ENCODE assay signal across 9 cellular contexts in the genomic region with DNA sequence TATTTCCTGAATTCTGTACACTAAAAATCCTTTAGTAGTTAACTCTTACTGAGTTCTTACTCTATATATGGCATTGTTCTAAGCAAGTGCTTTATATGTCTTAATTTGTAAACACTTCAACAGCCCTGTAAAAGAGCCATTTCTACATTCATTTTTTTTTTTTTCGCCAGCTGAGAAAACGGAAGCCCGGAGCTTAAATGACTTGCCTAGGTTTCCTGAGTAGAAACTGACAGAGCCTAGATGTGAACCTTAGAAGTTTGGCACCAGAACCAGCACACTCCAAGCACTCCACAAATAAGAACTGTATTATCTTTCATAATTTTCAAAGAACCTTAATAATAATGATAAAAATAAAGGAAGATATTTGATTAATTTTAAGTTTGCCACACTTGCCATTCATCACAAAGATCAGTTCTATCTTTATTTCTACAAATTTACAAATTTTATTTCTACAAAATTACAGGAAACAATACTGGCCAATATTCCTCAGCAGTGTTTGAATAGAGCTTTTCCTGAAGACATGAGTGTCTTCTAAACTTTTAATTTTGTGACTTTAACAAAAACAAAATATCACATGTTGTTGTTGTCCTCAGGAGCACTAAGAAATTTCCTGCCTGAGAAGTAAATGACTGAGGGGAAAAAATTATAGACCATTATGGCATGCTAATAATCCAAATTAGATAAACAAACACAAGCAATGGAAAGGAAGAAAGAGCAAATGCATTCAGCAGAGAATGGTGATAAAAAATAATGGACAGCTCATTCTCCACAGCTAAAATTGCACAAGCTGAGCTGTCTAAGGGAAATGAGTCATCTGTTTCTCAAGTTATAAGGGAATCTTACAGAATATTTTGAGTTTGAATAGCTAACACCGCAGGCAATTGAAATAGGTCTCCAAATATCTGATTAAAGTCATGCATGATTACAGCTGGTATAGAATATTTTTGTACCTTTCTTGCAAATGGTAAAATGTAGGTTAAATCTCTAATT.
DNase-seq lines count a peak whose midpoint lies in the region; ATAC-seq and TF ChIP-seq lines count a peak whose summit lies in the region.
"Had no signal": no experiment of that assay in that cellular context is flagged by ENCODE, and none has a peak within 500 bp of the region (broad histone marks: within the 10 kb centered on the region; RNA-seq: fewer than 3 reads in every experiment).

No MANE protein-coding gene starts in this region.

- H3K36me3 ChIP-seq in right atrium auricular region (no peaks in the 10 kb centered on the region), lung (ENCODE audit: control insufficient read depth in 2 of 2, insufficient read depth in 2 of 2, low read length in 2 of 2) (peaks cover 0 to 7% of the 10 kb centered on the region in 2 donors), esophagus squamous epithelium (peaks cover 0 to 16% (median 0%) of the 10 kb centered on the region in 3 donors)
- H3K36me3 ChIP-seq: cardiac muscle cell had no signal

- H3K4me1 ChIP-seq in right atrium auricular region, result peaks cover 4 to 17% of the 10 kb centered on the region in 2 donors
- H3K4me1 ChIP-seq in lung (ENCODE audit: control insufficient read depth in 2 of 2, insufficient read depth in 2 of 2, low read length in 2 of 2), result no peaks in the 10 kb centered on the region
- peaks cover 0 to 15% (median 4%) of the 10 kb centered on the region in 3 donors for H3K4me1 ChIP-seq in esophagus squamous epithelium

- DNase-seq in Right ventricle myocardium superior (no peak), right atrium auricular region (ENCODE audit: low spot score) (no peak), KBM-7 (peak; percentile 23), activated B cell treated with CpG ODN at 0.5 μM for 24 hours (no peak), lung (ENCODE audit: low spot score) (no peak), esophagus squamous epithelium (lab: John Stamatoyannopoulos, UW) (no peak), NCI-H524 (lab: John Stamatoyannopoulos, UW) (no peak)
- DNase-seq in stimulated activated naive CD4-positive, alpha-beta T cell treated with Interleukin-2 at 50 U/mL for 16 hours (lab: John Stamatoyannopoulos, UW), result no peak

- in situ Hi-C loops in KBM-7 (cut with MboI; ENCODE audit: low pct_unique_long_range_greater_than_20kb, low sequenced_read_pairs), result no loop called here

- H3K27ac ChIP-seq in right atrium auricular region (peak overlapping the region in 1 of 2 donors; percentile 36), lung (ENCODE audit: low read depth in 1 of 2, low read length in 1 of 2) (no peak overlapping the region), esophagus squamous epithelium (no peak overlapping the region)
- H3K27ac ChIP-seq: cardiac muscle cell had no signal

- no peaks in the 10 kb centered on the region for H3K9me3 Mint-ChIP-seq in activated B cell treated with CpG ODN at 0.5 μM for 24 hours

- no peaks in the 10 kb centered on the region for H3K36me3 Mint-ChIP-seq in activated B cell treated with CpG ODN at 0.5 μM for 24 hours (ENCODE audit: low read depth)

- no peak for TF ChIP-seq CTCF in right atrium auricular region (IDR thresholded peaks at IDR 0.05)
- TF ChIP-seq CTCF in activated B cell treated with CpG ODN at 0.5 μM for 24 hours (IDR thresholded peaks at IDR 0.05), result no peak
- no peak for TF ChIP-seq CTCF in lung (IDR thresholded peaks at IDR 0.05; ENCODE audit: control extremely low read depth, extremely low read depth)
- no peak for TF ChIP-seq CTCF in esophagus squamous epithelium (IDR thresholded peaks at IDR 0.05)

- no peaks in the 10 kb centered on the region for H3K9me3 ChIP-seq in right atrium auricular region
- H3K9me3 ChIP-seq in lung (ENCODE audit: control insufficient read depth in 2 of 2, insufficient read depth in 1 of 2, low read length in 1 of 2), result peaks cover 0 to 5% of the 10 kb centered on the region in 2 donors
- peaks cover 0 to 3% (median 0%) of the 10 kb centered on the region in 3 donors for H3K9me3 ChIP-seq in esophagus squamous epithelium

- peak overlapping the region; percentile 26 for H3K4me3 Mint-ChIP-seq in activated B cell treated with CpG ODN at 0.5 μM for 24 hours

- ATAC-seq in Right ventricle myocardium superior (ENCODE audit: poor library complexity) (peak; percentile 66), activated B cell treated with CpG ODN at 0.5 μM for 24 hours (ENCODE audit: low read depth) (peak; percentile 26), lung (ENCODE audit: insufficient read depth, low FRiP score) (peak; percentile 78)

- H3K4me1 Mint-ChIP-seq in activated B cell treated with CpG ODN at 0.5 μM for 24 hours, result peaks cover 22% of the 10 kb centered on the region

- H3K4me3 ChIP-seq in right atrium auricular region (no peak overlapping the region), lung (no peak overlapping the region), esophagus squamous epithelium (no peak overlapping the region)
- H3K4me3 ChIP-seq: cardiac muscle cell had no signal

- no peak for TF ChIP-seq POLR2A in esophagus squamous epithelium (IDR thresholded peaks at IDR 0.05)

- intact Hi-C loops in Right ventricle myocardium superior (cut with DNase I), result loop anchor here (10.0 kb wide), 1 partner anchor 65 kb away; no protein-coding TSS in a partner anchor
- intact Hi-C loops in activated B cell treated with CpG ODN at 0.5 μM for 24 hours (cut with micrococcal nuclease), result loop anchor here (2.0 kb wide), 1 partner anchor 23 kb away; no protein-coding TSS in a partner anchor
- intact Hi-C loops in esophagus squamous epithelium (cut with DNase I), result no loop called here

- CTCF ChIA-PET in activated B cell treated with CpG ODN at 0.5 μM for 24 hours (lab: Charles Lee), result no interaction called here

- POLR2A ChIA-PET in activated B cell treated with CpG ODN at 0.5 μM for 24 hours (lab: Charles Lee), result interaction anchor here (2.1 kb wide), 1 partner anchor 71 kb away, joined by 19 read pairs; a partner anchor contains a TSS

- 14 to 20% methylated on average over 4 of the region's 4 CpGs for WGBS in lung, 2 donors
- WGBS in esophagus squamous epithelium, 2 donors, result 39 to 49% methylated on average over 4 of the region's 4 CpGs

- H3K27me3 Mint-ChIP-seq in activated B cell treated with CpG ODN at 0.5 μM for 24 hours, result no peaks in the 10 kb centered on the region

- H3K27ac Mint-ChIP-seq in activated B cell treated with CpG ODN at 0.5 μM for 24 hours, result peak overlapping the region; percentile 54

- H3K27me3 ChIP-seq in right atrium auricular region, result no peaks in the 10 kb centered on the region
- H3K27me3 ChIP-seq in lung (ENCODE audit: control insufficient read depth, insufficient read depth), result no peaks in the 10 kb centered on the region
- no peaks in the 10 kb centered on the region for H3K27me3 ChIP-seq in esophagus squamous epithelium
- H3K27me3 ChIP-seq: cardiac muscle cell had no signal

Comparison
In these comparisons a context has a peak if more than half of its experiments do, and no peak if none do; other contexts are left out.
1. ATAC-seq: peak in every context shown above with its lines; median percentile 78 in lung; 66 in Right ventricle myocardium superior; 26 in activated B cell treated with CpG ODN at 0.5 μM for 24 hours.